16 cellular contexts compared by ENCODE assay signal in genomic region chr7:55113760-55114541, GRCh38.
DNase-seq lines count a peak whose midpoint lies in the region; ATAC-seq, FAIRE-seq and TF ChIP-seq lines count a peak whose summit lies in the region.
"Had no signal": no experiment of that assay in that cellular context is flagged by ENCODE, and none has a peak within 500 bp of the region (broad histone marks: within the 10 kb centered on the region; RNA-seq: fewer than 3 reads in every experiment).

No MANE protein-coding gene starts in this region.

- BruUV-seq in mammary epithelial cell (replicated peaks; lab: Mats Ljungman, UMichigan) = no TSS peak

- no peak overlapping the region for H2BK12ac ChIP-seq in mesenchymal stem cell (ENCODE audit: low read length in 2 of 2)

- no peaks in the 10 kb centered on the region for H3K27me3 ChIP-seq in CD8-positive, alpha-beta memory T cell (ENCODE audit: insufficient read depth, low read length, poor library complexity, severe bottlenecking)
- peaks cover 10% of the 10 kb centered on the region for H3K27me3 ChIP-seq in DND-41 (ENCODE audit: insufficient read depth, low read length, poor library complexity)
- H3K27me3 ChIP-seq in mammary epithelial cell (ENCODE audit: insufficient read depth, low read length) = no peaks in the 10 kb centered on the region
- H3K27me3 ChIP-seq in mesenchymal stem cell (ENCODE audit: control insufficient read depth in 1 of 2, insufficient read depth in 1 of 2, low read length in 2 of 2) = no peaks in the 10 kb centered on the region
- H3K27me3 ChIP-seq: BE2C, Peyer's patch had no signal

- H3K36me3 ChIP-seq in CD8-positive, alpha-beta memory T cell (ENCODE audit: insufficient read depth, low read length) = no peaks in the 10 kb centered on the region
- H3K36me3 ChIP-seq in DND-41 (ENCODE audit: insufficient read depth, low read length) (no peaks in the 10 kb centered on the region), mammary epithelial cell (ENCODE audit: insufficient read depth, low read length) (peaks cover 8% of the 10 kb centered on the region), mesenchymal stem cell (ENCODE audit: control insufficient read depth in 1 of 2, insufficient read depth in 2 of 2, low read depth in 1 of 2, low read length in 2 of 2) (peaks cover 0 to 16% of the 10 kb centered on the region in 2 experiments), kidney (ENCODE audit: control insufficient read depth in 1 of 2, insufficient read depth in 2 of 2, low read length in 2 of 2) (no peaks in the 10 kb centered on the region)
- H3K36me3 ChIP-seq: Peyer's patch had no signal

- no peak overlapping the region for H3K27ac Mint-ChIP-seq in CD8-positive, alpha-beta memory T cell
- no peak overlapping the region for H3K27ac Mint-ChIP-seq in progenitor cell of endocrine pancreas
- H3K27ac Mint-ChIP-seq: CD8-positive, alpha-beta T cell had no signal

- no peak overlapping the region for H4K8ac ChIP-seq in mesenchymal stem cell (ENCODE audit: low read length)

- peaks cover 44% of the 10 kb centered on the region for H3K79me1 ChIP-seq in mesenchymal stem cell (replicated peaks; ENCODE audit: low read length, poor library complexity, severe bottlenecking)

- H3K4me2 ChIP-seq in DND-41 (ENCODE audit: insufficient read depth, low read length) = no peak overlapping the region
- H3K4me2 ChIP-seq in mammary epithelial cell (ENCODE audit: insufficient read depth, low read depth, low read length) = no peak overlapping the region
- no peak overlapping the region for H3K4me2 ChIP-seq in mesenchymal stem cell (ENCODE audit: low read length, poor library complexity, severe bottlenecking)

- peak overlapping the region; percentile 33 for H2AK5ac ChIP-seq in mesenchymal stem cell (ENCODE audit: low read length, severe bottlenecking)

- H3K23ac ChIP-seq in mesenchymal stem cell (ENCODE audit: low read length in 2 of 2) = peak overlapping the region in 1 of 2 experiments; percentile 89

- no peak overlapping the region for H2BK120ac ChIP-seq in mesenchymal stem cell (ENCODE audit: low read depth, low read length)

- CTCF ChIA-PET in CD8-positive, alpha-beta memory T cell (lab: Charles Lee) = no interaction called here
- CTCF ChIA-PET in mammary epithelial cell (lab: Charles Lee; ENCODE audit: low non-redundant PET) = no interaction called here

- H3K79me2 ChIP-seq in DND-41 (ENCODE audit: insufficient read depth, low read length) (no peaks in the 10 kb centered on the region), mammary epithelial cell (ENCODE audit: insufficient read depth, low read length) (peaks cover 91% of the 10 kb centered on the region)

- no peak overlapping the region for H3K4ac ChIP-seq in mesenchymal stem cell (ENCODE audit: low read depth in 1 of 2, low read length in 2 of 2)

- H3K27ac ChIP-seq in CD8-positive, alpha-beta memory T cell (ENCODE audit: low read depth, low read length) = no peak overlapping the region
- no peak overlapping the region for H3K27ac ChIP-seq in DND-41 (ENCODE audit: low read length)
- peak overlapping the region; percentile 91 for H3K27ac ChIP-seq in mammary epithelial cell (ENCODE audit: insufficient read depth, low read depth, low read length)
- H3K27ac ChIP-seq in mesenchymal stem cell (ENCODE audit: low read length, poor library complexity, severe bottlenecking) = no peak overlapping the region
- H3K27ac ChIP-seq in kidney (ENCODE audit: low read depth in 2 of 2, low read length in 2 of 2) = no peak overlapping the region
- H3K27ac ChIP-seq: Peyer's patch had no signal

- dilution Hi-C loops in mammary epithelial cell (cut with HindIII; ENCODE audit: low sequenced_read_pairs) = no loop called here

- H3K9ac ChIP-seq in DND-41 (ENCODE audit: low read depth, low read length) (no peak overlapping the region), mammary epithelial cell (ENCODE audit: insufficient read depth, low read length) (no peak overlapping the region), mesenchymal stem cell (ENCODE audit: low read length) (no peak overlapping the region), kidney (ENCODE audit: low read length in 2 of 2) (no peak overlapping the region)

- no peak overlapping the region for H2AFZ ChIP-seq in DND-41 (ENCODE audit: low read depth, low read length)
- H2AFZ ChIP-seq in mammary epithelial cell (ENCODE audit: low read depth, low read length) = no peak overlapping the region
- no peak overlapping the region for H2AFZ ChIP-seq in mesenchymal stem cell (ENCODE audit: low read depth, low read length)

- POLR2A ChIA-PET in CD8-positive, alpha-beta memory T cell (lab: Charles Lee) = no interaction called here

- peak; percentile 24; the same call in 1 of the 3 replicates for ATAC-seq in DND-41 (ENCODE audit: insufficient read depth, low read depth)
- ATAC-seq: CD8-positive, alpha-beta T cell had no signal

- FAIRE-seq in kidney (lab: Jason Lieb, UNC) = no peak
- FAIRE-seq: GM18507 had no signal

- no peaks in the 10 kb centered on the region; the same call in 1 of the 2 replicates for H4K20me1 ChIP-seq in DND-41 (ENCODE audit: insufficient read depth, low read length)
- H4K20me1 ChIP-seq in mammary epithelial cell (ENCODE audit: insufficient read depth, low read length) = no peaks in the 10 kb centered on the region

- peak overlapping the region in 1 of 2 experiments; percentile 78 for H3K18ac ChIP-seq in mesenchymal stem cell (ENCODE audit: low read depth in 1 of 2, low read length in 2 of 2)

- DNase-seq in CD8-positive, alpha-beta memory T cell = peak in 1 of 5 donors; percentile 9
- DNase-seq in DND-41 = no peak
- DNase-seq in mammary epithelial cell = no peak
- no peak for DNase-seq in mesenchymal stem cell
- no peak for DNase-seq in NCI-H446 treated with DMSO at 0.1 percent for 48 hours (lab: John Stamatoyannopoulos, UW)
- no peak for DNase-seq in progenitor cell of endocrine pancreas (ENCODE audit: low spot score, unreplicated experiment)
- no peak for DNase-seq in kidney
- DNase-seq: BE2C; CD8-positive, alpha-beta T cell; HCEC 1CT; NCI-H1417 treated with DMSO at 0.1 percent for 48 hours; NCI-H2029; NCI-H526 treated with DMSO at 0.1 percent for 48 hours; Peyer's patch; SHP77 treated with DMSO at 0.1 percent for 48 hours had no signal

- no peak overlapping the region for H2BK5ac ChIP-seq in mesenchymal stem cell (ENCODE audit: low read depth, low read length, poor library complexity, severe bottlenecking)

- H3K9me3 Mint-ChIP-seq in CD8-positive, alpha-beta memory T cell = no peaks in the 10 kb centered on the region
- no peaks in the 10 kb centered on the region for H3K9me3 Mint-ChIP-seq in progenitor cell of endocrine pancreas (ENCODE audit: low read depth)
- H3K9me3 Mint-ChIP-seq: CD8-positive, alpha-beta T cell had no signal

- intact Hi-C loops in mammary epithelial cell (cut with micrococcal nuclease) = no loop called here
- intact Hi-C loops in kidney (cut with DNase I) = no loop called here

- no peaks in the 10 kb centered on the region for H3K4me1 ChIP-seq in CD8-positive, alpha-beta memory T cell (ENCODE audit: insufficient read depth, low read length)
- H3K4me1 ChIP-seq in DND-41 (ENCODE audit: insufficient read depth, low read length) (no peaks in the 10 kb centered on the region), mammary epithelial cell (ENCODE audit: insufficient read depth, low read length) (peaks cover 52% of the 10 kb centered on the region), mesenchymal stem cell (ENCODE audit: control insufficient read depth, insufficient read depth, low read depth, low read length) (peaks cover 23% of the 10 kb centered on the region), kidney (ENCODE audit: control insufficient read depth in 1 of 2, insufficient read depth in 1 of 2, low read depth in 1 of 2, low read length in 2 of 2) (peaks cover 6% of the 10 kb centered on the region in 2 donors)
- H3K4me1 ChIP-seq: Peyer's patch had no signal

- H3K4me3 Mint-ChIP-seq in CD8-positive, alpha-beta memory T cell = peak overlapping the region in 4 of 7 donors; percentile 6 to 57 (median 32)
- H3K4me3 Mint-ChIP-seq in progenitor cell of endocrine pancreas (ENCODE audit: low read depth) = no peak overlapping the region
- H3K4me3 Mint-ChIP-seq: CD8-positive, alpha-beta T cell had no signal

- H3K4me1 Mint-ChIP-seq in CD8-positive, alpha-beta memory T cell = peaks cover 8 to 11% (median 10%) of the 10 kb centered on the region in 3 donors
- peaks cover 6% of the 10 kb centered on the region for H3K4me1 Mint-ChIP-seq in progenitor cell of endocrine pancreas (ENCODE audit: low read depth)

- no peak for TF ChIP-seq CTCF in DND-41 (IDR thresholded peaks at IDR 0.05; ENCODE audit: borderline replicate concordance, extremely low read depth, low read length, poor library complexity, severe bottlenecking)
- TF ChIP-seq CTCF in mammary epithelial cell (conservative IDR thresholded peaks at IDR 0.05 in 1 of 2, IDR thresholded peaks at IDR 0.05 in 1 of 2; ENCODE audit: extremely low read depth in 1 of 2, insufficient read depth in 1 of 2, low read depth in 1 of 2, low read length in 2 of 2) = no peak
- TF ChIP-seq CTCF in progenitor cell of endocrine pancreas (IDR thresholded peaks at IDR 0.05; ENCODE audit: unreplicated experiment) = no peak
- no peak for TF ChIP-seq CTCF in kidney (IDR thresholded peaks at IDR 0.05; ENCODE audit: borderline replicate concordance, extremely low read depth, insufficient read depth)

- H3K27me3 Mint-ChIP-seq in CD8-positive, alpha-beta memory T cell = peaks cover 6 to 32% of the 10 kb centered on the region in 2 donors
- no peaks in the 10 kb centered on the region for H3K27me3 Mint-ChIP-seq in progenitor cell of endocrine pancreas

- H3K4me3 ChIP-seq in CD8-positive, alpha-beta memory T cell (ENCODE audit: low read length) = no peak overlapping the region
- H3K4me3 ChIP-seq in DND-41 (ENCODE audit: low read depth in 1 of 2, low read length in 2 of 2) (no peak overlapping the region), mammary epithelial cell (replicated peaks in 1 of 3; ENCODE audit: insufficient read depth in 1 of 3, low read depth in 2 of 3, low read length in 3 of 3) (no peak overlapping the region), mesenchymal stem cell (ENCODE audit: insufficient read depth in 1 of 2, low read depth in 1 of 2, low read length in 2 of 2) (no peak overlapping the region), kidney (ENCODE audit: low read length in 2 of 2) (no peak overlapping the region)
- H3K4me3 ChIP-seq: Peyer's patch had no signal

- H3K9me3 ChIP-seq in CD8-positive, alpha-beta memory T cell (ENCODE audit: low read length) = no peaks in the 10 kb centered on the region
- H3K9me3 ChIP-seq in DND-41 (ENCODE audit: insufficient read depth, low read length, severe bottlenecking) (no peaks in the 10 kb centered on the region), mammary epithelial cell (replicated peaks; ENCODE audit: insufficient read depth, low read length) (no peaks in the 10 kb centered on the region), mesenchymal stem cell (ENCODE audit: control insufficient read depth, low read length) (no peaks in the 10 kb centered on the region), kidney (ENCODE audit: control insufficient read depth in 1 of 2, low read length in 2 of 2) (no peaks in the 10 kb centered on the region)
- H3K9me3 ChIP-seq: BE2C, Peyer's patch had no signal

- 26% methylated on average over 3 of the region's 3 CpGs for WGBS in mammary epithelial cell (ENCODE audit: low coverage, missing lambda C conversion rate)
- WGBS in mesenchymal stem cell = 94% methylated on average over 3 of the region's 3 CpGs

- no peaks in the 10 kb centered on the region for H3K36me3 Mint-ChIP-seq in CD8-positive, alpha-beta memory T cell
- H3K36me3 Mint-ChIP-seq in progenitor cell of endocrine pancreas (ENCODE audit: insufficient read depth) = no peaks in the 10 kb centered on the region
- H3K36me3 Mint-ChIP-seq: CD8-positive, alpha-beta T cell had no signal

- in situ Hi-C loops in mammary epithelial cell (cut with MboI; ENCODE audit: low sequenced_read_pairs in 2 of 2) = no loop called here

- no peak overlapping the region for H2BK15ac ChIP-seq in mesenchymal stem cell (ENCODE audit: low read depth, poor library complexity, severe bottlenecking)

- H3K14ac ChIP-seq in mesenchymal stem cell (ENCODE audit: low read length in 2 of 2) = no peak overlapping the region

- no peak overlapping the region for H4K91ac ChIP-seq in mesenchymal stem cell (ENCODE audit: low read length)
